ENCODE assay signal across 1 cellular context in genomic region chr7:129617607-129618006, GRCh38.
TF ChIP-seq lines count a peak whose summit lies in the region.

No MANE protein-coding gene starts in this region.

TF ChIP-seq in GM23338, 12 proteins besides CTCF, POLR2A, EP300 and RAD21 (continued from another document):
- TF ChIP-seq ZNF462 (CRISPR knock-in tag; IDR thresholded peaks at IDR 0.05): no peak
- TF ChIP-seq CREB1 (CRISPR knock-in tag; IDR thresholded peaks at IDR 0.05; ENCODE audit: low read depth): no peak
- TF ChIP-seq NANOG (IDR thresholded peaks at IDR 0.05; ENCODE audit: borderline replicate concordance): no peak
- no peak for TF ChIP-seq STAT1 (IDR thresholded peaks at IDR 0.05; ENCODE audit: unreplicated experiment)
- no peak for TF ChIP-seq POLR2AphosphoS5 (IDR thresholded peaks at IDR 0.05; ENCODE audit: low read depth)
- TF ChIP-seq REST (IDR thresholded peaks at IDR 0.05; ENCODE audit: unreplicated experiment): no peak
- TF ChIP-seq JUNB (IDR thresholded peaks at IDR 0.05; ENCODE audit: unreplicated experiment): no peak
- no peak for TF ChIP-seq ZNF331 (CRISPR knock-in tag; IDR thresholded peaks at IDR 0.05; ENCODE audit: low read depth)
- no peak for TF ChIP-seq EZH2phosphoT487 (IDR thresholded peaks at IDR 0.05; ENCODE audit: unreplicated experiment)
